ENCODE assay signal across 8 cellular contexts in the genomic region with DNA sequence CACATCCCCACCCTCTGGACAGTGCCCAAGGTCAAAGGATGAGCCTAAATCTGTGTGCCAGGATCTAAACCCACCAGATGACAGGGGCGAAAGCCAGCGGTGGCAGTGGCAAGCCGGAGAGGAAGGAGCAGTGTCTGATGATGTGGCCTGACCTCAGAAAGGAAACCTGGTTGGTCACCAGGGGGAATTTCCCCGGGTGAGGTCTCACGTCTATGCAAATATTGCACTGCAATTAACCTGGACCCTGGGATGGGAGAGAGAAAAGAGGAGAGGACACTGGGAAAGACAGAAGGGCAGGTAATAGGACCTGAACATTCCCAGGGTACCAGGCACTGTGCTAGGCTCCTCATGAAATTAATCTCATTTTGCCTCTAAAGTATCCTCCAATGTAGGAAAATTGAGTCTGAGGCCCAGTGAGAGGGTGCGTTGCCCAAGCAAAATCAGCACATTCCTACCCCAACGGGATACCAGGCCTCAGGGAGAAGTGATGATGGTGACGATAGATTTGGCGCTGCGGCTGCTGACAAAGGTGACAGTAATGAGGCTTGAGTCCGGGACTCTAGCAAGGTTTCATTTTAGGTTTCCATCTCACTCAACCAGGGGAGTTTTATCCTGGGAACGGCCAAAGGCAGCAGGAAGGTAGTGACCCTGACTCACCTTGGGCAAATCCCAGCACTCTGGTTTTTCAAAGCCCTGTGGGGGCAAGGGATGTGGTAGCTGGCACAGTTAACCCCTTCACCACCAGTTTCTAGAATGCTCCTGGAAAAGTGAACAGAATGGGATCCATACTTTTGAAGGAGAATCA. TPM values are rescaled to one million over a fixed set of nuclear protein-coding genes. Genes with fewer than 3 reads are reported as not detected.
DNase-seq lines count a peak whose midpoint lies in the region; ATAC-seq, FAIRE-seq and TF ChIP-seq lines count a peak whose summit lies in the region.

No MANE protein-coding gene starts in this region.

- H3K36me3 Mint-ChIP-seq in IgD-negative memory B cell = no peaks in the 10 kb centered on the region
- H3K36me3 Mint-ChIP-seq in activated T-cell treated with anti-CD3 and anti-CD28 coated beads, Interleukin-2, amount 50 U/mL, for 72 hours (ENCODE audit: insufficient read depth in 2 of 2) = peaks cover 0 to 8% of the 10 kb centered on the region in 2 donors
- peaks cover 80% of the 10 kb centered on the region for H3K36me3 Mint-ChIP-seq in stimulated activated effector memory CD8-positive, alpha-beta T cell treated with anti-CD3 and anti-CD28 coated beads, Interleukin-12 subunit alpha, Interleukin-12 subunit beta, amount 100 ng/mL, for 72 hours

- H3K4me3 ChIP-seq in kidney (ENCODE audit: low read length in 2 of 2) = peak overlapping the region in 1 of 2 donors; percentile 10

- H3K9ac ChIP-seq in kidney (ENCODE audit: low read length in 2 of 2) = peak overlapping the region in 1 of 2 donors; percentile 35

- peak overlapping the region; percentile 72 to 74 for H3K27ac ChIP-seq in kidney (ENCODE audit: low read depth in 2 of 2, low read length in 2 of 2)

- no peaks in the 10 kb centered on the region for H3K27me3 Mint-ChIP-seq in IgD-negative memory B cell
- peaks cover 15% of the 10 kb centered on the region for H3K27me3 Mint-ChIP-seq in activated T-cell treated with anti-CD3 and anti-CD28 coated beads, Interleukin-2, amount 50 U/mL, for 72 hours (ENCODE audit: low read depth)

- peak; percentile 89 for DNase-seq in ELR (ENCODE audit: low read depth)
- peak; percentile 85 to 87 for DNase-seq in activated T-cell treated with anti-CD3 and anti-CD28 coated beads, Interleukin-2, amount 50 U/mL, for 72 hours
- DNase-seq in kidney = no peak
- peak; percentile 53 to 87 for DNase-seq in stimulated activated effector memory CD8-positive, alpha-beta T cell treated with anti-CD3 and anti-CD28 coated beads, Interleukin-12 subunit alpha, Interleukin-12 subunit beta, amount 100 ng/mL, for 72 hours (ENCODE audit: low spot score in 2 of 2)
- no peak for DNase-seq in DMS79 treated with DMSO at 0.1 percent for 48 hours (lab: John Stamatoyannopoulos, UW)
- no peak for DNase-seq in SK-N-DZ (ENCODE audit: low spot score)

- peak; percentile 55 for ATAC-seq in GM21515 (IDR thresholded peaks at IDR 0.05; ENCODE audit: unreplicated experiment)
- ATAC-seq in activated T-cell treated with anti-CD3 and anti-CD28 coated beads, Interleukin-2, amount 50 U/mL, for 72 hours (replicated peaks in 1 of 2) = peak; percentile 82 to 84
- ATAC-seq in stimulated activated effector memory CD8-positive, alpha-beta T cell treated with anti-CD3 and anti-CD28 coated beads, Interleukin-12 subunit alpha, Interleukin-12 subunit beta, amount 100 ng/mL, for 72 hours = peak; percentile 90

- H3K36me3 ChIP-seq in kidney (ENCODE audit: control insufficient read depth in 1 of 2, insufficient read depth in 2 of 2, low read length in 2 of 2) = no peaks in the 10 kb centered on the region

- no peaks in the 10 kb centered on the region for H3K9me3 ChIP-seq in kidney (ENCODE audit: control insufficient read depth in 1 of 2, low read length in 2 of 2)

- FAIRE-seq in kidney (lab: Jason Lieb, UNC) = no peak

- no peaks in the 10 kb centered on the region for H3K9me3 Mint-ChIP-seq in IgD-negative memory B cell
- no peaks in the 10 kb centered on the region for H3K9me3 Mint-ChIP-seq in activated T-cell treated with anti-CD3 and anti-CD28 coated beads, Interleukin-2, amount 50 U/mL, for 72 hours
- H3K9me3 Mint-ChIP-seq in stimulated activated effector memory CD8-positive, alpha-beta T cell treated with anti-CD3 and anti-CD28 coated beads, Interleukin-12 subunit alpha, Interleukin-12 subunit beta, amount 100 ng/mL, for 72 hours = no peaks in the 10 kb centered on the region

- H3K27ac Mint-ChIP-seq in IgD-negative memory B cell = peak overlapping the region; percentile 75 to 97 (median 96)
- H3K27ac Mint-ChIP-seq in activated T-cell treated with anti-CD3 and anti-CD28 coated beads, Interleukin-2, amount 50 U/mL, for 72 hours = peak overlapping the region; percentile 81
- peak overlapping the region; percentile 91 for H3K27ac Mint-ChIP-seq in stimulated activated effector memory CD8-positive, alpha-beta T cell treated with anti-CD3 and anti-CD28 coated beads, Interleukin-12 subunit alpha, Interleukin-12 subunit beta, amount 100 ng/mL, for 72 hours

- peak overlapping the region; percentile 46 to 94 (median 70) for H3K4me3 Mint-ChIP-seq in IgD-negative memory B cell
- peak overlapping the region; percentile 76 for H3K4me3 Mint-ChIP-seq in activated T-cell treated with anti-CD3 and anti-CD28 coated beads, Interleukin-2, amount 50 U/mL, for 72 hours
- peak overlapping the region; percentile 69 for H3K4me3 Mint-ChIP-seq in stimulated activated effector memory CD8-positive, alpha-beta T cell treated with anti-CD3 and anti-CD28 coated beads, Interleukin-12 subunit alpha, Interleukin-12 subunit beta, amount 100 ng/mL, for 72 hours

- intact Hi-C loops in kidney (cut with DNase I) = no loop called here

- H3K4me1 ChIP-seq in kidney (ENCODE audit: control insufficient read depth in 1 of 2, insufficient read depth in 1 of 2, low read depth in 1 of 2, low read length in 2 of 2) = peaks cover 28 to 42% of the 10 kb centered on the region in 2 donors

- H3K4me1 Mint-ChIP-seq in IgD-negative memory B cell = peaks cover 48 to 63% (median 54%) of the 10 kb centered on the region in 3 donors
- H3K4me1 Mint-ChIP-seq in activated T-cell treated with anti-CD3 and anti-CD28 coated beads, Interleukin-2, amount 50 U/mL, for 72 hours (ENCODE audit: low read depth) = peaks cover 86% of the 10 kb centered on the region
- H3K4me1 Mint-ChIP-seq in stimulated activated effector memory CD8-positive, alpha-beta T cell treated with anti-CD3 and anti-CD28 coated beads, Interleukin-12 subunit alpha, Interleukin-12 subunit beta, amount 100 ng/mL, for 72 hours = peaks cover 71% of the 10 kb centered on the region

- no peak for TF ChIP-seq CTCF in kidney (IDR thresholded peaks at IDR 0.05; ENCODE audit: borderline replicate concordance, extremely low read depth, insufficient read depth)

RNA-seq across cellular contexts. Expression of gene TNIP1, which starts 13.4 kb away (rescaled TPM):
- polyA plus RNA-seq in IgD-negative memory B cell = 78.3 TPM
- total RNA-seq in activated T-cell treated with anti-CD3 and anti-CD28 coated beads, Interleukin-2, amount 50 U/mL, for 72 hours = 100 to 1,000 TPM; 358 to 420 TPM
- total RNA-seq in kidney = 132 TPM
- 109 TPM for polyA plus RNA-seq in kidney (ENCODE audit: insufficient read depth, low read depth, low replicate concordance)
- 28.2 and 39.3 TPM in 2 replicates for polyA plus RNA-seq in SK-N-DZ (2014; cell fraction: cytosol; rRNA removed)
- polyA plus RNA-seq in SK-N-DZ (2014; cell fraction: nucleus; rRNA removed) = 16.4 and 27.8 TPM in 2 replicates

Comparison
In these comparisons a context has a peak if more than half of its experiments do, and no peak if none do; other contexts are left out.
1. DNase-seq: peak in ELR (single experiment), activated T-cell treated with anti-CD3 and anti-CD28 coated beads, Interleukin-2, amount 50 U/mL, for 72 hours (2 of 2) and stimulated activated effector memory CD8-positive, alpha-beta T cell treated with anti-CD3 and anti-CD28 coated beads, Interleukin-12 subunit alpha, Interleukin-12 subunit beta, amount 100 ng/mL, for 72 hours (2 of 2); none in kidney (single experiment), DMS79 treated with DMSO at 0.1 percent for 48 hours (single experiment) and SK-N-DZ (single experiment).
2. Peak in every context shown above with its lines, with median percentiles within 50 percentile points of each other: ATAC-seq, H3K27ac Mint-ChIP-seq and H3K4me3 Mint-ChIP-seq.